Comparison of ENCODE assay signal across 8 cellular contexts in genomic region chr16:50210266-50211038, GRCh38. TPM values are rescaled to one million over a fixed set of nuclear protein-coding genes. Genes with fewer than 3 reads are reported as not detected.
DNase-seq lines count a peak whose midpoint lies in the region; ATAC-seq, FAIRE-seq and TF ChIP-seq lines count a peak whose summit lies in the region.

No MANE protein-coding gene starts in this region.

- peak overlapping the region in 1 of 2 experiments; percentile 5; a peak in 3 of 6 replicates for H3K27ac ChIP-seq in A549

- no peaks in the 10 kb centered on the region for H3K9me3 ChIP-seq in A549

- 81% methylated on average over 5 of the region's 5 CpGs for WGBS in A549 (ENCODE audit: missing lambda C conversion rate)

- no peak overlapping the region for H3K4me3 Mint-ChIP-seq in chondrocyte (ENCODE audit: unreplicated experiment)

- peak overlapping the region; percentile 72 for H3K27ac Mint-ChIP-seq in chondrocyte (ENCODE audit: unreplicated experiment)

- TF ChIP-seq CTCF in A549 (IDR thresholded peaks at IDR 0.05) (peak; percentile 62), chondrocyte (IDR thresholded peaks at IDR 0.05) (peak; percentile 92)

- peak overlapping the region; percentile 8; the same call in 2 of the 3 replicates for H3K4me2 ChIP-seq in A549

- FAIRE-seq in A549 (lab: Jason Lieb, UNC) = no peak

- CTCF ChIA-PET in A549 (lab: Yijun Ruan, JAX) = interaction anchor here (0.5 to 5.9 kb wide), 51 partner anchors 8 to 455 kb away, joined by 3 to 43 read pairs (median 4); partner anchors contain the start of genes CNEP1R1, HEATR3 and TENT4B

- H3K27me3 Mint-ChIP-seq in chondrocyte (ENCODE audit: low read depth) = no peaks in the 10 kb centered on the region

- POLR2A ChIA-PET in A549 (lab: Yijun Ruan, JAX) = interaction anchor here (0.7 to 2.2 kb wide), 5 partner anchors 35 to 185 kb away, joined by 3 to 8 read pairs (median 5); partner anchors contain the start of genes CNEP1R1, HEATR3 and TENT4B

- TF ChIP-seq RAD21 in A549 (conservative IDR thresholded peaks at IDR 0.05 in 1 of 2, IDR thresholded peaks at IDR 0.05 in 1 of 2) = peak; percentile 76 to 77

- H3K9me3 Mint-ChIP-seq in chondrocyte (ENCODE audit: low read depth) = no peaks in the 10 kb centered on the region

- peaks cover 40% of the 10 kb centered on the region for H3K4me1 Mint-ChIP-seq in chondrocyte (ENCODE audit: low read depth)

- peak; percentile 52 to 78 for DNase-seq in A549 (ENCODE audit: low read depth in 1 of 2, low spot score in 1 of 2)
- DNase-seq in NCI-H2171 treated with DMSO at 0.1 percent for 48 hours (lab: John Stamatoyannopoulos, UW) = peak; percentile 73
- DNase-seq in activated CD4-positive, alpha-beta T cell treated with anti-CD3 and anti-CD28 coated beads for 1 hour = peak; percentile 47
- no peak for DNase-seq in chondrocyte (ENCODE audit: low spot score)
- peak; percentile 80 to 84 for DNase-seq in left colon
- peak; percentile 32 for DNase-seq in stimulated activated CD4-positive, alpha-beta T cell treated with anti-CD3 and anti-CD28 coated beads, Interleukin-2, amount 100 ng/mL, for 4 hours (ENCODE audit: low read depth)

- peaks cover 1% of the 10 kb centered on the region for H3K36me3 Mint-ChIP-seq in chondrocyte (ENCODE audit: low read depth)

- no peak for TF ChIP-seq POLR2A in A549 (IDR thresholded peaks at IDR 0.05; ENCODE audit: low read length)

- TF ChIP-seq EP300 in A549 (IDR thresholded peaks at IDR 0.05) = no peak

- H3K4me1 ChIP-seq in A549 = peaks cover 44% of the 10 kb centered on the region

- H3K4me3 ChIP-seq in A549 = no peak overlapping the region

- intact Hi-C loops in left colon (cut with DNase I, micrococcal nuclease) = loop anchor here in 1 of 2 donors (2.0 to 10.0 kb wide), 2 partner anchors 154 to 186 kb away; partner anchors contain the start of genes BRD7 and CNEP1R1

- ATAC-seq in A549 = peak; percentile 98
- peak; percentile 81 for ATAC-seq in GM18502 (IDR thresholded peaks at IDR 0.05; ENCODE audit: poor library complexity, unreplicated experiment)
- ATAC-seq in HG03025 (IDR thresholded peaks at IDR 0.05; ENCODE audit: low FRiP score, unreplicated experiment) = peak; percentile 78
- ATAC-seq in left colon = peak; percentile 82

TF ChIP-seq in A549, 52 proteins besides CTCF, POLR2A, EP300 and RAD21:
- TF ChIP-seq ZNF302 (CRISPR knock-in tag; IDR thresholded peaks at IDR 0.05) (no peak), SMC3 (IDR thresholded peaks at IDR 0.05) (peak; percentile 81)

RNA-seq across cellular contexts. Expression of gene ADCY7, which starts 55.9 kb away (rescaled TPM):
- 10.5 and 15.8 TPM in 2 replicates for polyA plus RNA-seq in A549 (2011; rRNA removed)
- 16.6 and 25.2 TPM in 2 replicates for polyA plus RNA-seq in A549 (2012; cell fraction: cytosol; rRNA removed)
- polyA plus RNA-seq in A549 (2012; cell fraction: nucleus; rRNA removed) = 54.2 and 75.4 TPM in 2 replicates
- polyA plus RNA-seq in A549 (2017; fragmentation: RNase III; extraction: RNeasy Plus Mini Kit Qiagen cat#74134 plus additional on column Dnase treatment) = 14.9 to 19.5 TPM (median 18.7 TPM) in 3 replicates
- polyA minus RNA-seq in A549 (2011; rRNA and poly(A)+ RNA removed) = 40.8 and 47.1 TPM in 2 replicates
- total RNA-seq in chondrocyte = 8.8 to 11.8 TPM (median 9.1 TPM) in 3 replicates
- 10 to 100 TPM; 14.2 to 20.8 TPM for total RNA-seq in left colon

RNA-seq across cellular contexts. Expression of gene TENT4B, which starts 57.3 kb away (rescaled TPM):
- polyA plus RNA-seq in A549 (2011; rRNA removed) (14.5 and 19.4 TPM in 2 replicates), A549 (2017; fragmentation: RNase III; extraction: RNeasy Plus Mini Kit Qiagen cat#74134 plus additional on column Dnase treatment) (12.2 to 12.5 TPM (median 12.2 TPM) in 3 replicates)
- polyA plus RNA-seq in A549 (2012; cell fraction: cytosol; rRNA removed) = 5.2 and 6.5 TPM in 2 replicates
- 4.1 and 4.4 TPM in 2 replicates for polyA plus RNA-seq in A549 (2012; cell fraction: nucleus; rRNA removed)
- 14.9 and 17.4 TPM in 2 replicates for polyA minus RNA-seq in A549 (2011; rRNA and poly(A)+ RNA removed)
- total RNA-seq in chondrocyte (8.4 to 9.8 TPM (median 9.2 TPM) in 3 replicates), left colon (10 to 100 TPM; 10.6 to 13.3 TPM)
